In the genomic region with DNA sequence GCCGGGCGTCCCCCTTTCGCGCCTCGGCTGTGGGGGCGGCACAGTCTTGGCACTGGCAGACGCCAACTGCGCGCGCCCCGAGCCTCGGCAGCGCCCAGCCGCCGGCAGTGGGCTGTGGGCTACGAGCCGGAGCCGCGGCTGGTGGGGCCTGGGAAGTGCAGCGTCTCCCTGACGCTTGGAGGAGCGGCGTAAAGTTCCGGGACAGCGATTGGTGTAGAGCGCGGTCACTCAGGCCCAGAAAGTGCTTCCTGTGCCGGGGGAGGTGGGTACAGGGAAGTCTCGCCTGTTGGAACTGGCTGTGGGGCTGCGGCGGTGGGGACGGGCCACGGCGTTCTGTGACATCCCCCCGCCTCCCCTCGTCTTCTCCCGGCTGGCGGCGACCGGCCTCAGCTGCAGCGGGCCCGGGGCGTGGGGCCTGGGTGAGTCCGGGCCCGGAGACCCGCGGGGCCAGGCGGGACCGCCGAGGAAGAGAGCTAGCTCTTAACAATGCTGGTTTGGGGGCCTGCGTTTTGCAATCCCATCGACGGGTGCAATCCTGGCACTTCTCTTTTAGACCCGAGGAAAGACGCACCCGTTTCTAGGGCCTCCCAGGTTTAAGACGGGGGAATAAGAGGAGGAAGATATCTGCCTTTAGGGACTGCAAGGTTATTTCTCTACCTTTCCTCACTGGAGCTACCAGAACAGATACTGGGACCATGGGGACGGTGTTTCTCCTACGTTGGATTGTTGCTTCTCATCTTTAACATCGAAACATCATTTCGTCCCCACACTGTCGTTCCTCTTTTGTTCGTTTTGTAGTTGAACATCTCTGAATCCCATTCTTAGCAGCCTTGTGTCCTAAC, we compare ENCODE assay signal across 1 cellular context.
TF ChIP-seq lines count a peak whose summit lies in the region.

A gene (minus strand): TSS at position 157 of the 842 bp plus-strand sequence. CDS start 233 bp downstream, outside the sequence.
A gene (plus strand): TSS at position 265 of the 842 bp plus-strand sequence. CDS start 4,575 bp downstream, outside the sequence.

TF ChIP-seq in HepG2, 621 proteins besides CTCF, POLR2A, EP300 and RAD21 (continued from another document and continues in another):
- TF ChIP-seq PHF20 (CRISPR knock-in tag; IDR thresholded peaks at IDR 0.05) = peak; percentile 87
- TF ChIP-seq ZSCAN31 (CRISPR knock-in tag; IDR thresholded peaks at IDR 0.05; ENCODE audit: low read depth) = no peak
- TF ChIP-seq ZNF678 (CRISPR knock-in tag; IDR thresholded peaks at IDR 0.05) = no peak
- no peak for TF ChIP-seq GTF3A (CRISPR knock-in tag; conservative IDR thresholded peaks at IDR 0.05)
- TF ChIP-seq SRSF9 (IDR thresholded peaks at IDR 0.05; ENCODE audit: borderline replicate concordance, insufficient read depth, low read depth, low read length, poor library complexity, severe bottlenecking) = no peak
- no peak for TF ChIP-seq KLF15 (CRISPR knock-in tag; IDR thresholded peaks at IDR 0.05; ENCODE audit: borderline replicate concordance)
- peak; percentile 88 for TF ChIP-seq GABPA (IDR thresholded peaks at IDR 0.05; ENCODE audit: low read depth, low read length)
- peak; percentile 92 for TF ChIP-seq GABPA (CRISPR knock-in tag; IDR thresholded peaks at IDR 0.05; ENCODE audit: low read depth)
- TF ChIP-seq, protein P1, sequence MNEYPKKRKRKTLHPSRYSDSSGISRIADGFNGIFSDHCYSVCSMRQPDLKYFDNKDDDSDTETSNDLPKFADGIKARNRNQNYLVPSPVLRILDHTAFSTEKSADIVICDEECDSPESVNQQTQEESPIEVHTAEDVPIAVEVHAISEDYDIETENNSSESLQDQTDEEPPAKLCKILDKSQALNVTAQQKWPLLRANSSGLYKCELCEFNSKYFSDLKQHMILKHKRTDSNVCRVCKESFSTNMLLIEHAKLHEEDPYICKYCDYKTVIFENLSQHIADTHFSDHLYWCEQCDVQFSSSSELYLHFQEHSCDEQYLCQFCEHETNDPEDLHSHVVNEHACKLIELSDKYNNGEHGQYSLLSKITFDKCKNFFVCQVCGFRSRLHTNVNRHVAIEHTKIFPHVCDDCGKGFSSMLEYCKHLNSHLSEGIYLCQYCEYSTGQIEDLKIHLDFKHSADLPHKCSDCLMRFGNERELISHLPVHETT (CRISPR knock-in tag; conservative IDR thresholded peaks at IDR 0.05) = no peak
- TF ChIP-seq ZFYVE20 (CRISPR knock-in tag; IDR thresholded peaks at IDR 0.05; ENCODE audit: borderline replicate concordance, low read depth) = no peak
- TF ChIP-seq, protein P2, sequence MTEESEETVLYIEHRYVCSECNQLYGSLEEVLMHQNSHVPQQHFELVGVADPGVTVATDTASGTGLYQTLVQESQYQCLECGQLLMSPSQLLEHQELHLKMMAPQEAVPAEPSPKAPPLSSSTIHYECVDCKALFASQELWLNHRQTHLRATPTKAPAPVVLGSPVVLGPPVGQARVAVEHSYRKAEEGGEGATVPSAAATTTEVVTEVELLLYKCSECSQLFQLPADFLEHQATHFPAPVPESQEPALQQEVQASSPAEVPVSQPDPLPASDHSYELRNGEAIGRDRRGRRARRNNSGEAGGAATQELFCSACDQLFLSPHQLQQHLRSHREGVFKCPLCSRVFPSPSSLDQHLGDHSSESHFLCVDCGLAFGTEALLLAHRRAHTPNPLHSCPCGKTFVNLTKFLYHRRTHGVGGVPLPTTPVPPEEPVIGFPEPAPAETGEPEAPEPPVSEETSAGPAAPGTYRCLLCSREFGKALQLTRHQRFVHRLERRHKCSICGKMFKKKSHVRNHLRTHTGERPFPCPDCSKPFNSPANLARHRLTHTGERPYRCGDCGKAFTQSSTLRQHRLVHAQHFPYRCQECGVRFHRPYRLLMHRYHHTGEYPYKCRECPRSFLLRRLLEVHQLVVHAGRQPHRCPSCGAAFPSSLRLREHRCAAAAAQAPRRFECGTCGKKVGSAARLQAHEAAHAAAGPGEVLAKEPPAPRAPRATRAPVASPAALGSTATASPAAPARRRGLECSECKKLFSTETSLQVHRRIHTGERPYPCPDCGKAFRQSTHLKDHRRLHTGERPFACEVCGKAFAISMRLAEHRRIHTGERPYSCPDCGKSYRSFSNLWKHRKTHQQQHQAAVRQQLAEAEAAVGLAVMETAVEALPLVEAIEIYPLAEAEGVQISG (CRISPR knock-in tag; IDR thresholded peaks at IDR 0.05) = peak; percentile 77
- TF ChIP-seq, protein P3, sequence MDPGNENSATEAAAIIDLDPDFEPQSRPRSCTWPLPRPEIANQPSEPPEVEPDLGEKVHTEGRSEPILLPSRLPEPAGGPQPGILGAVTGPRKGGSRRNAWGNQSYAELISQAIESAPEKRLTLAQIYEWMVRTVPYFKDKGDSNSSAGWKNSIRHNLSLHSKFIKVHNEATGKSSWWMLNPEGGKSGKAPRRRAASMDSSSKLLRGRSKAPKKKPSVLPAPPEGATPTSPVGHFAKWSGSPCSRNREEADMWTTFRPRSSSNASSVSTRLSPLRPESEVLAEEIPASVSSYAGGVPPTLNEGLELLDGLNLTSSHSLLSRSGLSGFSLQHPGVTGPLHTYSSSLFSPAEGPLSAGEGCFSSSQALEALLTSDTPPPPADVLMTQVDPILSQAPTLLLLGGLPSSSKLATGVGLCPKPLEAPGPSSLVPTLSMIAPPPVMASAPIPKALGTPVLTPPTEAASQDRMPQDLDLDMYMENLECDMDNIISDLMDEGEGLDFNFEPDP (CRISPR knock-in tag; conservative IDR thresholded peaks at IDR 0.05) = no peak
- no peak for TF ChIP-seq ZNF451 (CRISPR knock-in tag; IDR thresholded peaks at IDR 0.05)
- TF ChIP-seq ZNF138 (CRISPR knock-in tag; IDR thresholded peaks at IDR 0.05; ENCODE audit: low read depth) = 0 out of 2 replicates have a peak, but pooled peaks have one; percentile 8
- TF ChIP-seq GPN1 (CRISPR knock-in tag; IDR thresholded peaks at IDR 0.05; ENCODE audit: borderline replicate concordance) = no peak
- TF ChIP-seq SRSF4 (IDR thresholded peaks at IDR 0.05; ENCODE audit: low read depth, low read length, poor library complexity, severe bottlenecking) = no peak
- TF ChIP-seq ZNF431 (CRISPR knock-in tag; IDR thresholded peaks at IDR 0.05; ENCODE audit: borderline replicate concordance, low read depth) = peak; percentile 51; the same call in 1 of the 2 replicates
- peak; percentile 45; the same call in 1 of the 2 replicates for TF ChIP-seq RFXAP (CRISPR knock-in tag; IDR thresholded peaks at IDR 0.05; ENCODE audit: borderline replicate concordance)
- TF ChIP-seq, protein P4, sequence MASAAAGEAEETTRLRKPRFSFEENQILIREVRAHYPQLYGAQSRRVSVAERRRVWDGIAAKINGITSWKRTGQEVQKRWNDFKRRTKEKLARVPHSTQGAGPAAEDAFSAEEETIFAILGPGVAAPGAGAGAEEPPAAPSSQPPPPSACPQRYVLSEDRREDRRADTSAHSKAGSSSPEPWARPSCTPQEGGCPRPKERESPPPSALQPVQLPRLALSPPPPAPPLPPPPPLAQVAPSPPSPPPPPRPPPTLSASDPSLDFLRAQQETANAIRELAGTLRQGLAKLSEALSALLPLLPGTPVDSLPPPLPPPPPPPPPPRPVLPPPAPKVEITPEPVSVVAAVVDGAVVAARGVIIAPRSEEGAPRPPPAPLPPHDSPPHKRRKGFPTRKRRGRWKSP (CRISPR knock-in tag; IDR thresholded peaks at IDR 0.05) = no peak; the same call in none of the 2 replicates
- TF ChIP-seq, protein P5, sequence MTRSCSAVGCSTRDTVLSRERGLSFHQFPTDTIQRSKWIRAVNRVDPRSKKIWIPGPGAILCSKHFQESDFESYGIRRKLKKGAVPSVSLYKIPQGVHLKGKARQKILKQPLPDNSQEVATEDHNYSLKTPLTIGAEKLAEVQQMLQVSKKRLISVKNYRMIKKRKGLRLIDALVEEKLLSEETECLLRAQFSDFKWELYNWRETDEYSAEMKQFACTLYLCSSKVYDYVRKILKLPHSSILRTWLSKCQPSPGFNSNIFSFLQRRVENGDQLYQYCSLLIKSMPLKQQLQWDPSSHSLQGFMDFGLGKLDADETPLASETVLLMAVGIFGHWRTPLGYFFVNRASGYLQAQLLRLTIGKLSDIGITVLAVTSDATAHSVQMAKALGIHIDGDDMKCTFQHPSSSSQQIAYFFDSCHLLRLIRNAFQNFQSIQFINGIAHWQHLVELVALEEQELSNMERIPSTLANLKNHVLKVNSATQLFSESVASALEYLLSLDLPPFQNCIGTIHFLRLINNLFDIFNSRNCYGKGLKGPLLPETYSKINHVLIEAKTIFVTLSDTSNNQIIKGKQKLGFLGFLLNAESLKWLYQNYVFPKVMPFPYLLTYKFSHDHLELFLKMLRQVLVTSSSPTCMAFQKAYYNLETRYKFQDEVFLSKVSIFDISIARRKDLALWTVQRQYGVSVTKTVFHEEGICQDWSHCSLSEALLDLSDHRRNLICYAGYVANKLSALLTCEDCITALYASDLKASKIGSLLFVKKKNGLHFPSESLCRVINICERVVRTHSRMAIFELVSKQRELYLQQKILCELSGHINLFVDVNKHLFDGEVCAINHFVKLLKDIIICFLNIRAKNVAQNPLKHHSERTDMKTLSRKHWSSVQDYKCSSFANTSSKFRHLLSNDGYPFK (CRISPR knock-in tag; IDR thresholded peaks at IDR 0.05; ENCODE audit: borderline replicate concordance) = peak; percentile 59; the same call in 1 of the 2 replicates
- TF ChIP-seq, protein P6, sequence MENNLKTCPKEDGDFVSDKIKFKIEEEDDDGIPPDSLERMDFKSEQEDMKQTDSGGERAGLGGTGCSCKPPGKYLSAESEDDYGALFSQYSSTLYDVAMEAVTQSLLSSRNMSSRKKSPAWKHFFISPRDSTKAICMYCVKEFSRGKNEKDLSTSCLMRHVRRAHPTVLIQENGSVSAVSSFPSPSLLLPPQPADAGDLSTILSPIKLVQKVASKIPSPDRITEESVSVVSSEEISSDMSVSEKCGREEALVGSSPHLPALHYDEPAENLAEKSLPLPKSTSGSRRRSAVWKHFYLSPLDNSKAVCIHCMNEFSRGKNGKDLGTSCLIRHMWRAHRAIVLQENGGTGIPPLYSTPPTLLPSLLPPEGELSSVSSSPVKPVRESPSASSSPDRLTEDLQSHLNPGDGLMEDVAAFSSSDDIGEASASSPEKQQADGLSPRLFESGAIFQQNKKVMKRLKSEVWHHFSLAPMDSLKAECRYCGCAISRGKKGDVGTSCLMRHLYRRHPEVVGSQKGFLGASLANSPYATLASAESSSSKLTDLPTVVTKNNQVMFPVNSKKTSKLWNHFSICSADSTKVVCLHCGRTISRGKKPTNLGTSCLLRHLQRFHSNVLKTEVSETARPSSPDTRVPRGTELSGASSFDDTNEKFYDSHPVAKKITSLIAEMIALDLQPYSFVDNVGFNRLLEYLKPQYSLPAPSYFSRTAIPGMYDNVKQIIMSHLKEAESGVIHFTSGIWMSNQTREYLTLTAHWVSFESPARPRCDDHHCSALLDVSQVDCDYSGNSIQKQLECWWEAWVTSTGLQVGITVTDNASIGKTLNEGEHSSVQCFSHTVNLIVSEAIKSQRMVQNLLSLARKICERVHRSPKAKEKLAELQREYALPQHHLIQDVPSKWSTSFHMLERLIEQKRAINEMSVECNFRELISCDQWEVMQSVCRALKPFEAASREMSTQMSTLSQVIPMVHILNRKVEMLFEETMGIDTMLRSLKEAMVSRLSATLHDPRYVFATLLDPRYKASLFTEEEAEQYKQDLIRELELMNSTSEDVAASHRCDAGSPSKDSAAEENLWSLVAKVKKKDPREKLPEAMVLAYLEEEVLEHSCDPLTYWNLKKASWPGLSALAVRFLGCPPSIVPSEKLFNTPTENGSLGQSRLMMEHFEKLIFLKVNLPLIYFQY (CRISPR knock-in tag; IDR thresholded peaks at IDR 0.05; ENCODE audit: borderline replicate concordance) = no peak
- TF ChIP-seq HDAC2 (CRISPR knock-in tag; IDR thresholded peaks at IDR 0.05) = 0 out of 2 replicates have a peak, but pooled peaks have one; percentile 10
- no peak for TF ChIP-seq ZNF468 (CRISPR knock-in tag; IDR thresholded peaks at IDR 0.05)
- no peak for TF ChIP-seq NR2F1 (CRISPR knock-in tag; IDR thresholded peaks at IDR 0.05)
- TF ChIP-seq MED1 (CRISPR knock-in tag; IDR thresholded peaks at IDR 0.05) = peak; percentile 33; the same call in 1 of the 2 replicates
- no peak for TF ChIP-seq KLF11 (CRISPR knock-in tag; IDR thresholded peaks at IDR 0.05)
- TF ChIP-seq, protein P7, sequence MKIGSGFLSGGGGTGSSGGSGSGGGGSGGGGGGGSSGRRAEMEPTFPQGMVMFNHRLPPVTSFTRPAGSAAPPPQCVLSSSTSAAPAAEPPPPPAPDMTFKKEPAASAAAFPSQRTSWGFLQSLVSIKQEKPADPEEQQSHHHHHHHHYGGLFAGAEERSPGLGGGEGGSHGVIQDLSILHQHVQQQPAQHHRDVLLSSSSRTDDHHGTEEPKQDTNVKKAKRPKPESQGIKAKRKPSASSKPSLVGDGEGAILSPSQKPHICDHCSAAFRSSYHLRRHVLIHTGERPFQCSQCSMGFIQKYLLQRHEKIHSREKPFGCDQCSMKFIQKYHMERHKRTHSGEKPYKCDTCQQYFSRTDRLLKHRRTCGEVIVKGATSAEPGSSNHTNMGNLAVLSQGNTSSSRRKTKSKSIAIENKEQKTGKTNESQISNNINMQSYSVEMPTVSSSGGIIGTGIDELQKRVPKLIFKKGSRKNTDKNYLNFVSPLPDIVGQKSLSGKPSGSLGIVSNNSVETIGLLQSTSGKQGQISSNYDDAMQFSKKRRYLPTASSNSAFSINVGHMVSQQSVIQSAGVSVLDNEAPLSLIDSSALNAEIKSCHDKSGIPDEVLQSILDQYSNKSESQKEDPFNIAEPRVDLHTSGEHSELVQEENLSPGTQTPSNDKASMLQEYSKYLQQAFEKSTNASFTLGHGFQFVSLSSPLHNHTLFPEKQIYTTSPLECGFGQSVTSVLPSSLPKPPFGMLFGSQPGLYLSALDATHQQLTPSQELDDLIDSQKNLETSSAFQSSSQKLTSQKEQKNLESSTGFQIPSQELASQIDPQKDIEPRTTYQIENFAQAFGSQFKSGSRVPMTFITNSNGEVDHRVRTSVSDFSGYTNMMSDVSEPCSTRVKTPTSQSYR (CRISPR knock-in tag; IDR thresholded peaks at IDR 0.05; ENCODE audit: borderline replicate concordance) = no peak
- TF ChIP-seq PAWR (CRISPR knock-in tag; IDR thresholded peaks at IDR 0.05; ENCODE audit: borderline replicate concordance) = no peak
